Comparison of ENCODE assay signal across 1 cellular context in the genomic region with DNA sequence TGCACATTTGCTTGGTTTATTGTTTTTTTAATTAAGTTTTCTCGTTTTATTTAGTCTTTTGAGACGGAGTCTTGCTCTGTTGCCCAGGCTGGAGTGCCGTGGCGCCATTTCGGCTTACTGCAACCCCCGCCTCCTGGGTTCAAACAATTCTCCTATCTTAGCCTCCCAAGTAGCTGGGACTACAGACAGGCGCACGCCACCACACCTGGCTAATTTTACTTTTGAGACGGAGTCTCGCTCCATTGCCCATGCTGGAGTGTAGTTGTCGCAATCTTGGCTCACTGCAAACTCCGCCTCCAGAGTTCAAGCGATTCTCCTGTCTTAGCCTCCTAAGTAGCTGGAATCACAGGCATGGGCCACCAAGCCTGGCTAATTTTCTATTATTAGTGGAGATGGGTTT.
A peak's percentile ranks its signal among the peaks of the same experiment; 100 is the strongest.
TF ChIP-seq lines count a peak whose summit lies in the region.

No MANE protein-coding gene starts in this region.

TF ChIP-seq in HepG2, 621 proteins besides CTCF, POLR2A, EP300 and RAD21:
- TF ChIP-seq ZNF264 (CRISPR knock-in tag; IDR thresholded peaks at IDR 0.05) (no peak), ZNF121 (CRISPR knock-in tag; IDR thresholded peaks at IDR 0.05) (peak; percentile 70), ZSCAN31 (CRISPR knock-in tag; IDR thresholded peaks at IDR 0.05; ENCODE audit: low read depth) (no peak), PTBP1 (IDR thresholded peaks at IDR 0.05; ENCODE audit: low read depth, low read length, poor library complexity, severe bottlenecking) (no peak), SP140L (CRISPR knock-in tag; IDR thresholded peaks at IDR 0.05; ENCODE audit: borderline replicate concordance) (no peak), FOXM1 (CRISPR knock-in tag; IDR thresholded peaks at IDR 0.05) (no peak), HNF4A (CRISPR knock-in tag; IDR thresholded peaks at IDR 0.05) (no peak), ZNF720 (CRISPR knock-in tag; IDR thresholded peaks at IDR 0.05) (no peak), ZNF605 (CRISPR knock-in tag; IDR thresholded peaks at IDR 0.05) (0 out of 2 replicates have a peak, but pooled peaks have one; percentile 44), PHF21A (CRISPR knock-in tag; IDR thresholded peaks at IDR 0.05) (no peak), SMC3 (IDR thresholded peaks at IDR 0.05; ENCODE audit: low read length) (no peak), ZNF746 (CRISPR knock-in tag; IDR thresholded peaks at IDR 0.05) (no peak), ZSCAN12 (CRISPR knock-in tag; IDR thresholded peaks at IDR 0.05) (no peak), ATM (IDR thresholded peaks at IDR 0.05; ENCODE audit: borderline replicate concordance) (no peak), CEBPG (CRISPR knock-in tag; IDR thresholded peaks at IDR 0.05) (0 out of 2 replicates have a peak, but pooled peaks have one; percentile 11)
- TF ChIP-seq, protein P1, sequence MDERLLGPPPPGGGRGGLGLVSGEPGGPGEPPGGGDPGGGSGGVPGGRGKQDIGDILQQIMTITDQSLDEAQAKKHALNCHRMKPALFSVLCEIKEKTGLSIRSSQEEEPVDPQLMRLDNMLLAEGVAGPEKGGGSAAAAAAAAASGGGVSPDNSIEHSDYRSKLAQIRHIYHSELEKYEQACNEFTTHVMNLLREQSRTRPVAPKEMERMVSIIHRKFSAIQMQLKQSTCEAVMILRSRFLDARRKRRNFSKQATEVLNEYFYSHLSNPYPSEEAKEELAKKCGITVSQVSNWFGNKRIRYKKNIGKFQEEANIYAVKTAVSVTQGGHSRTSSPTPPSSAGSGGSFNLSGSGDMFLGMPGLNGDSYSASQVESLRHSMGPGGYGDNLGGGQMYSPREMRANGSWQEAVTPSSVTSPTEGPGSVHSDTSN (CRISPR knock-in tag; IDR thresholded peaks at IDR 0.05), result no peak
- TF ChIP-seq, protein P2, sequence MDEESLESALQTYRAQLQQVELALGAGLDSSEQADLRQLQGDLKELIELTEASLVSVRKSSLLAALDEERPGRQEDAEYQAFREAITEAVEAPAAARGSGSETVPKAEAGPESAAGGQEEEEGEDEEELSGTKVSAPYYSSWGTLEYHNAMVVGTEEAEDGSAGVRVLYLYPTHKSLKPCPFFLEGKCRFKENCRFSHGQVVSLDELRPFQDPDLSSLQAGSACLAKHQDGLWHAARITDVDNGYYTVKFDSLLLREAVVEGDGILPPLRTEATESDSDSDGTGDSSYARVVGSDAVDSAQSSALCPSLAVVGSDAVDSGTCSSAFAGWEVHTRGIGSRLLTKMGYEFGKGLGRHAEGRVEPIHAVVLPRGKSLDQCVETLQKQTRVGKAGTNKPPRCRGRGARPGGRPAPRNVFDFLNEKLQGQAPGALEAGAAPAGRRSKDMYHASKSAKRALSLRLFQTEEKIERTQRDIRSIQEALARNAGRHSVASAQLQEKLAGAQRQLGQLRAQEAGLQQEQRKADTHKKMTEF (CRISPR knock-in tag; IDR thresholded peaks at IDR 0.05), result 0 out of 2 replicates have a peak, but pooled peaks have one; percentile 14
- TF ChIP-seq, protein P3, sequence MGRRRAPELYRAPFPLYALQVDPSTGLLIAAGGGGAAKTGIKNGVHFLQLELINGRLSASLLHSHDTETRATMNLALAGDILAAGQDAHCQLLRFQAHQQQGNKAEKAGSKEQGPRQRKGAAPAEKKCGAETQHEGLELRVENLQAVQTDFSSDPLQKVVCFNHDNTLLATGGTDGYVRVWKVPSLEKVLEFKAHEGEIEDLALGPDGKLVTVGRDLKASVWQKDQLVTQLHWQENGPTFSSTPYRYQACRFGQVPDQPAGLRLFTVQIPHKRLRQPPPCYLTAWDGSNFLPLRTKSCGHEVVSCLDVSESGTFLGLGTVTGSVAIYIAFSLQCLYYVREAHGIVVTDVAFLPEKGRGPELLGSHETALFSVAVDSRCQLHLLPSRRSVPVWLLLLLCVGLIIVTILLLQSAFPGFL (CRISPR knock-in tag; IDR thresholded peaks at IDR 0.05), result no peak
TF ChIP-seq in HepG2: peak in this region for 4.
